8 cellular contexts compared by ENCODE assay signal in genomic region chr7:151838861-151839381, GRCh38. TPM values are rescaled to one million over a fixed set of nuclear protein-coding genes. Genes with fewer than 3 reads are reported as not detected.
A peak's percentile ranks its signal among the peaks of the same experiment; 100 is the strongest.
DNase-seq lines count a peak whose midpoint lies in the region; ATAC-seq and TF ChIP-seq lines count a peak whose summit lies in the region.

No MANE protein-coding gene starts in this region.

- no peaks in the 10 kb centered on the region for H3K27me3 ChIP-seq in RWPE2 (ENCODE audit: insufficient read depth, poor library complexity, severe bottlenecking)
- no peaks in the 10 kb centered on the region for H3K27me3 ChIP-seq in duodenal mucosa (ENCODE audit: control insufficient read depth in 1 of 2, insufficient read depth in 2 of 2, low read length in 2 of 2)
- H3K27me3 ChIP-seq in SJCRH30 = no peaks in the 10 kb centered on the region

- H3K9me3 ChIP-seq in RWPE2 (ENCODE audit: severe bottlenecking) (no peaks in the 10 kb centered on the region), duodenal mucosa (ENCODE audit: control insufficient read depth in 1 of 2, low read length in 2 of 2) (no peaks in the 10 kb centered on the region), SJCRH30 (replicated peaks) (no peaks in the 10 kb centered on the region)

- H3K4me1 ChIP-seq in RWPE2 (ENCODE audit: insufficient read depth, poor library complexity, severe bottlenecking) (no peaks in the 10 kb centered on the region), duodenal mucosa (ENCODE audit: control insufficient read depth in 1 of 2, insufficient read depth in 2 of 2, low read length in 2 of 2) (peaks cover 0 to 12% of the 10 kb centered on the region in 2 donors), SJCRH30 (peaks cover 13% of the 10 kb centered on the region; the same call in 1 of the 2 replicates)

- H3K36me3 ChIP-seq in RWPE2 (ENCODE audit: low read depth) (no peaks in the 10 kb centered on the region), duodenal mucosa (ENCODE audit: control insufficient read depth in 1 of 2, insufficient read depth in 2 of 2, low read length in 2 of 2) (no peaks in the 10 kb centered on the region), SJCRH30 (no peaks in the 10 kb centered on the region)

- TF ChIP-seq CTCF in RWPE2 (IDR thresholded peaks at IDR 0.05; ENCODE audit: poor library complexity, severe bottlenecking) = no peak

- peak; percentile 66 for ATAC-seq in GM21825 (IDR thresholded peaks at IDR 0.05; ENCODE audit: unreplicated experiment)
- ATAC-seq in RWPE2 (ENCODE audit: low read depth) = no peak

- no peak overlapping the region for H3K9ac ChIP-seq in duodenal mucosa (ENCODE audit: low read depth in 1 of 2, low read length in 2 of 2)

- no peak overlapping the region for H3K27ac ChIP-seq in RWPE2 (ENCODE audit: poor library complexity, severe bottlenecking)
- no peak overlapping the region for H3K27ac ChIP-seq in duodenal mucosa (ENCODE audit: low read depth, low read length)
- no peak overlapping the region for H3K27ac ChIP-seq in SJCRH30

- peak; percentile 99 for DNase-seq in GF-D8 (lab: John Stamatoyannopoulos, UW)
- peak; percentile 23 for DNase-seq in RWPE2 (ENCODE audit: low spot score)
- DNase-seq in stimulated activated CD8-positive, alpha-beta memory T cell treated with anti-CD3 and anti-CD28 coated beads, Interleukin-4, amount 100 ng/mL, for 48 hours = peak; percentile 53
- DNase-seq in SJCRH30 = no peak
- DNase-seq in NCI-H82 (lab: John Stamatoyannopoulos, UW) = no peak
- DNase-seq in islet precursor cell = no peak

- H3K4me3 ChIP-seq in RWPE2 (ENCODE audit: severe bottlenecking) (no peak overlapping the region), duodenal mucosa (ENCODE audit: low read depth in 1 of 2, low read length in 2 of 2) (peak overlapping the region; percentile 12 to 32), SJCRH30 (no peak overlapping the region)

RNA-seq across cellular contexts. Expression of gene PRKAG2, which starts 38.0 kb away (rescaled TPM):
- 9.5 and 10.9 TPM in 2 replicates for total RNA-seq in SJCRH30 (2014; rRNA removed; shearing (Covaris generic))

Comparison
In these comparisons a context has a peak if more than half of its experiments do, and no peak if none do; other contexts are left out.
1. DNase-seq: peak in GF-D8 (single experiment), RWPE2 (single experiment) and stimulated activated CD8-positive, alpha-beta memory T cell treated with anti-CD3 and anti-CD28 coated beads, Interleukin-4, amount 100 ng/mL, for 48 hours (single experiment); none in SJCRH30 (0 of 2), NCI-H82 (single experiment) and islet precursor cell (single experiment).
2. H3K4me3 ChIP-seq: peak in duodenal mucosa (2 of 2); none in RWPE2 (single experiment) and SJCRH30 (single experiment).